ENCODE assay signal across 9 cellular contexts in genomic region chr14:32472512-32473472, GRCh38.
DNase-seq lines count a peak whose midpoint lies in the region; FAIRE-seq and TF ChIP-seq lines count a peak whose summit lies in the region.
"Had no signal": no experiment of that assay in that cellular context is flagged by ENCODE, and none has a peak within 500 bp of the region (broad histone marks: within the 10 kb centered on the region; RNA-seq: fewer than 3 reads in every experiment).

No MANE protein-coding gene starts in this region.

- peak overlapping the region; percentile 68 for H3K4me2 ChIP-seq in astrocyte (ENCODE audit: low read length)

- TF ChIP-seq CTCF in astrocyte (IDR thresholded peaks at IDR 0.05; ENCODE audit: insufficient read depth, low read depth, low read length) = no peak
- no peak for TF ChIP-seq CTCF in adrenal gland (IDR thresholded peaks at IDR 0.05)

- no peaks in the 10 kb centered on the region for H3K27me3 ChIP-seq in MG63
- no peaks in the 10 kb centered on the region for H3K27me3 ChIP-seq in astrocyte (ENCODE audit: insufficient read depth, low read length)
- H3K27me3 ChIP-seq in adrenal gland = no peaks in the 10 kb centered on the region

- intact Hi-C loops in adrenal gland (cut with DNase I) = loop anchor here in 1 of 2 donors (10.0 kb wide), 1 partner anchor 218 kb away; no protein-coding TSS in a partner anchor

- TF ChIP-seq POLR2A in adrenal gland (IDR thresholded peaks at IDR 0.05) = no peak

- in situ Hi-C loops in KBM-7 (cut with MboI; ENCODE audit: low pct_unique_long_range_greater_than_20kb, low sequenced_read_pairs) = no loop called here

- peak; percentile 39 for FAIRE-seq in astrocyte (lab: Jason Lieb, UNC)

- peak overlapping the region; percentile 51 for H2AFZ ChIP-seq in astrocyte (ENCODE audit: low read depth, low read length)

- H3K36me3 ChIP-seq in MG63 (no peaks in the 10 kb centered on the region), astrocyte (ENCODE audit: insufficient read depth, low read length) (no peaks in the 10 kb centered on the region), adrenal gland (replicated peaks in 1 of 2) (no peaks in the 10 kb centered on the region)

- H3K79me2 ChIP-seq in astrocyte (ENCODE audit: insufficient read depth, low read length) = no peaks in the 10 kb centered on the region

- H3K4me3 Mint-ChIP-seq in astrocyte (ENCODE audit: unreplicated experiment) = peak overlapping the region; percentile 3

- H3K27me3 Mint-ChIP-seq in astrocyte (ENCODE audit: low read depth, unreplicated experiment) = no peaks in the 10 kb centered on the region

- H3K27ac Mint-ChIP-seq in astrocyte (ENCODE audit: unreplicated experiment) = peak overlapping the region; percentile 85

- H3K36me3 Mint-ChIP-seq in astrocyte (ENCODE audit: low read depth, unreplicated experiment) = no peaks in the 10 kb centered on the region

- no peaks in the 10 kb centered on the region for H4K20me1 ChIP-seq in astrocyte (ENCODE audit: insufficient read depth, low read length)

- CTCF ChIA-PET in HEK293T (lab: Yijun Ruan, JAX) = interaction anchor here (0.6 to 1.3 kb wide), 3 partner anchors 9 to 1230 kb away, joined by 3 read pairs; no protein-coding TSS in a partner anchor

- 54 to 66% (median 61%) methylated on average over 4 of the region's 4 CpGs for WGBS in adrenal gland, 4 donors

- H3K9ac ChIP-seq in astrocyte (ENCODE audit: low read length) = peak overlapping the region; percentile 63

- H3K4me3 ChIP-seq in MG63 (no peak overlapping the region), astrocyte (ENCODE audit: insufficient read depth, low read depth, low read length) (no peak overlapping the region), adrenal gland (no peak overlapping the region)

- peaks cover 35% of the 10 kb centered on the region for H3K4me1 Mint-ChIP-seq in astrocyte (ENCODE audit: low read depth, unreplicated experiment)

- H3K27ac ChIP-seq in astrocyte (ENCODE audit: low read depth, low read length) = peak overlapping the region; percentile 79
- H3K27ac ChIP-seq in temporal lobe (ENCODE audit: low read depth, low read length) = peak overlapping the region; percentile 98
- no peak overlapping the region for H3K27ac ChIP-seq in adrenal gland

- H3K9me3 Mint-ChIP-seq in astrocyte (ENCODE audit: unreplicated experiment) = no peaks in the 10 kb centered on the region

- H3K9me3 ChIP-seq in MG63 = no peaks in the 10 kb centered on the region
- no peaks in the 10 kb centered on the region for H3K9me3 ChIP-seq in astrocyte (ENCODE audit: insufficient read depth, low read depth, low read length)
- no peaks in the 10 kb centered on the region for H3K9me3 ChIP-seq in adrenal gland (replicated peaks in 1 of 3)

- DNase-seq in MG63 (peak; percentile 48), astrocyte (ENCODE audit: low read depth) (peak; percentile 74), iPS-NIHi11 (ENCODE audit: low spot score) (peak; percentile 11), adrenal gland (no peak), KBM-7 (no peak), HEK293T (ENCODE audit: extremely low spot score) (no peak), T-helper 1 cell (no peak)
- DNase-seq: activated CD4-positive, CD25-positive, alpha-beta regulatory T cell had no signal

- H3K4me1 ChIP-seq in astrocyte (ENCODE audit: insufficient read depth, low read length) (peaks cover 21% of the 10 kb centered on the region), adrenal gland (replicated peaks in 1 of 2) (peaks cover 0 to 14% of the 10 kb centered on the region in 2 donors)

- POLR2A ChIA-PET in HEK293T (lab: Yijun Ruan, JAX) = no interaction called here

TF ChIP-seq in HEK293T, 16 proteins besides CTCF, POLR2A, EP300 and RAD21:
- TF ChIP-seq LEF1 (IDR thresholded peaks at IDR 0.05; ENCODE audit: borderline replicate concordance) (no peak), NFRKB (IDR thresholded peaks at IDR 0.05) (no peak), L3MBTL2 (conservative IDR thresholded peaks at IDR 0.05) (no peak), FOXA1 (IDR thresholded peaks at IDR 0.05) (no peak), ARNT (IDR thresholded peaks at IDR 0.05) (no peak), CTBP1 (IDR thresholded peaks at IDR 0.05; ENCODE audit: borderline replicate concordance) (no peak), ELF4 (IDR thresholded peaks at IDR 0.05) (no peak), TARDBP (IDR thresholded peaks at IDR 0.05) (no peak), BHLHE40 (IDR thresholded peaks at IDR 0.05; ENCODE audit: borderline replicate concordance) (no peak), FOXK2 (IDR thresholded peaks at IDR 0.05) (no peak), HDGF (IDR thresholded peaks at IDR 0.05; ENCODE audit: borderline replicate concordance) (no peak), ZNF384 (IDR thresholded peaks at IDR 0.05) (no peak)
- TF ChIP-seq, protein P1, sequence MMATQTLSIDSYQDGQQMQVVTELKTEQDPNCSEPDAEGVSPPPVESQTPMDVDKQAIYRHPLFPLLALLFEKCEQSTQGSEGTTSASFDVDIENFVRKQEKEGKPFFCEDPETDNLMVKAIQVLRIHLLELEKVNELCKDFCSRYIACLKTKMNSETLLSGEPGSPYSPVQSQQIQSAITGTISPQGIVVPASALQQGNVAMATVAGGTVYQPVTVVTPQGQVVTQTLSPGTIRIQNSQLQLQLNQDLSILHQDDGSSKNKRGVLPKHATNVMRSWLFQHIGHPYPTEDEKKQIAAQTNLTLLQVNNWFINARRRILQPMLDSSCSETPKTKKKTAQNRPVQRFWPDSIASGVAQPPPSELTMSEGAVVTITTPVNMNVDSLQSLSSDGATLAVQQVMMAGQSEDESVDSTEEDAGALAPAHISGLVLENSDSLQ (IDR thresholded peaks at IDR 0.05) = no peak

Comparison
In these comparisons a context has a peak if more than half of its experiments do, and no peak if none do; other contexts are left out.
1. DNase-seq: peak in MG63 (single experiment), astrocyte (single experiment) and iPS-NIHi11 (single experiment); none in adrenal gland (0 of 7), KBM-7 (single experiment), HEK293T (single experiment) and T-helper 1 cell (0 of 5).
2. H3K27ac ChIP-seq: peak in astrocyte (single experiment) and temporal lobe (single experiment); none in adrenal gland (0 of 5).